1 cellular context compared by ENCODE assay signal in genomic region chr3:112615942-112616731, GRCh38.
TF ChIP-seq lines count a peak whose summit lies in the region.

No MANE protein-coding gene starts in this region.

TF ChIP-seq in HepG2, 621 proteins besides CTCF, POLR2A, EP300 and RAD21:
- no peak for TF ChIP-seq ZFP36 (IDR thresholded peaks at IDR 0.05; ENCODE audit: borderline replicate concordance, low read depth, low read length, partially characterized antibody)
- TF ChIP-seq ZMAT5 (CRISPR knock-in tag; IDR thresholded peaks at IDR 0.05; ENCODE audit: borderline replicate concordance, low read depth): no peak
- no peak for TF ChIP-seq ZFP82 (CRISPR knock-in tag; IDR thresholded peaks at IDR 0.05; ENCODE audit: borderline replicate concordance)
- TF ChIP-seq NFYC (CRISPR knock-in tag; IDR thresholded peaks at IDR 0.05): no peak
- no peak for TF ChIP-seq ZNF543 (CRISPR knock-in tag; IDR thresholded peaks at IDR 0.05)
- no peak for TF ChIP-seq PHF8 (CRISPR knock-in tag; IDR thresholded peaks at IDR 0.05)
TF ChIP-seq in HepG2: peak in this region for 0.
